Comparison of ENCODE assay signal across 23 cellular contexts in genomic region chr7:40197527-40197926, GRCh38.
"Had no signal": no experiment of that assay in that cellular context is flagged by ENCODE, and none has a peak within 500 bp of the region (broad histone marks: within the 10 kb centered on the region; RNA-seq: fewer than 3 reads in every experiment).

No MANE protein-coding gene starts in this region.

- H3K9me3 Mint-ChIP-seq: immature natural killer cell, naive B cell, nephron had no signal

- H3K4me1 Mint-ChIP-seq: immature natural killer cell, naive B cell had no signal

- H3K27me3 ChIP-seq: dorsolateral prefrontal cortex, right atrium auricular region, suprapubic skin, thyroid gland, upper lobe of left lung, vagina had no signal

- H3K4me3 Mint-ChIP-seq: immature natural killer cell, naive B cell, nephron had no signal

- H3K4me2 ChIP-seq: smooth muscle cell had no signal

- ATAC-seq: esophagus mucosa, left colon, left ventricle myocardium superior, psoas muscle had no signal

- H3K9me3 ChIP-seq: psoas muscle, right atrium auricular region, suprapubic skin, thyroid gland, upper lobe of left lung, vagina had no signal

- H3K4me3 ChIP-seq: dorsolateral prefrontal cortex, lung, psoas muscle, right atrium auricular region, smooth muscle cell, suprapubic skin, thyroid gland, upper lobe of left lung, vagina had no signal

- DNase-seq: cortex of kidney; dorsolateral prefrontal cortex; effector CD8-positive, alpha-beta T cell; foreskin fibroblast; immature natural killer cell; kidney; left colon; left ventricle myocardium superior; mesenchymal stem cell; midbrain; naive B cell; psoas muscle; stimulated activated CD4-positive, alpha-beta T cell treated with anti-CD3 and anti-CD28 coated beads, Interleukin-2, amount 100 ng/mL, for 48 hours; stimulated activated naive CD4-positive, alpha-beta T cell treated with Interleukin-2 at 50 U/mL for 16 hours; thyroid gland; upper lobe of left lung had no signal

- H3K27ac ChIP-seq: dorsolateral prefrontal cortex, psoas muscle, right atrium auricular region, suprapubic skin, thyroid gland, upper lobe of left lung, vagina had no signal

- H3K36me3 Mint-ChIP-seq: immature natural killer cell, naive B cell had no signal

- H3K36me3 ChIP-seq: right atrium auricular region, suprapubic skin, thyroid gland, upper lobe of left lung, vagina had no signal

- H3K4me1 ChIP-seq: psoas muscle, right atrium auricular region, suprapubic skin, thyroid gland, upper lobe of left lung, vagina had no signal

- H3K27ac Mint-ChIP-seq: immature natural killer cell, naive B cell, nephron had no signal
